15 cellular contexts compared by ENCODE assay signal in the genomic region with DNA sequence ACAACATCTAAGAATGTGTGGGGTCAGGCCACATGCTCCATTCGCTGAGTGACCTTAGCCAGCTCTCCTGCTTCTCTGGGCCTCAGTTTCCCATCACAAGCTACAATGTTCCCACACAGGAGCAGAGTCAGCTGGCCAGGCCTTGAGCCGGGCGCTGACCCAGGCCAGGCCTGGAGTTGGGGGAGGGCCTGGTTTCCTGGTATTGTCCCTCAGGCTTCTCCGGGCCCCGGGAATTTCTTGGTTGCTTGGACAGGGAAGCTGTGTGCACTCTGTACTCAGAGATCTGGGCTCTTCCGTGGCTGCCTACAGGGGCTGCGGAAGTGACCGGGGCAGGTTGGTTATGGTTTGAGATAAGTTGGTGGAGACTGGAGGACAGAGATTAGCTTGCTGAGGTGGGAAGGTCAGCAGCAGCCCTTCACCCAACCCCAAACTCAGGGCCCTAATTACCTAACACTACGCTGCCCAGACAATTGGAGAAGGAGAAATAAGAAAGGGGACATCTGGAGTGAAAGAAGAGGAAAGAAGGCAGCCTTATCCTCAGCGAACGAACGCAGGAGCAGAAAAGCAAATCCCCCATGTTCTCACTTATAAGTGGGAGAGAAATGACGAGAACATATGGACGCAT. TPM values are rescaled to one million over a fixed set of nuclear protein-coding genes. Genes with fewer than 3 reads are reported as not detected.
A peak's percentile ranks its signal among the peaks of the same experiment; 100 is the strongest.
DNase-seq lines count a peak whose midpoint lies in the region; ATAC-seq, FAIRE-seq and TF ChIP-seq lines count a peak whose summit lies in the region.
"Had no signal": no experiment of that assay in that cellular context is flagged by ENCODE, and none has a peak within 500 bp of the region (broad histone marks: within the 10 kb centered on the region; RNA-seq: fewer than 3 reads in every experiment).

No MANE protein-coding gene starts in this region.

- CTCF ChIA-PET in activated naive CD4-positive, alpha-beta T cell treated with anti-CD3 and anti-CD28 coated beads for 36 hours (lab: Charles Lee): interaction anchor here (1.5 kb wide), 1 partner anchor 100 kb away, joined by 4 read pairs; no protein-coding TSS in a partner anchor

- peaks cover 9% of the 10 kb centered on the region in 2 donors for H3K4me1 ChIP-seq in kidney (ENCODE audit: control insufficient read depth in 1 of 2, insufficient read depth in 1 of 2, low read depth in 1 of 2, low read length in 2 of 2)

- peak overlapping the region in 1 of 2 donors; percentile 38 for H3K9ac ChIP-seq in kidney (ENCODE audit: low read length in 2 of 2)

- no peaks in the 10 kb centered on the region for H3K36me3 ChIP-seq in kidney (ENCODE audit: control insufficient read depth in 1 of 2, insufficient read depth in 2 of 2, low read length in 2 of 2)

- no peak for DNase-seq in HTR-8/SVneo (ENCODE audit: insufficient read length, low spot score)
- peak; percentile 85 for DNase-seq in kidney
- DNase-seq in sciatic nerve (ENCODE audit: low spot score): no peak
- DNase-seq in activated naive CD4-positive, alpha-beta T cell treated with anti-CD3 and anti-CD28 coated beads for 36 hours: no peak
- no peak for DNase-seq in DMS79 treated with DMSO at 0.1 percent for 48 hours (lab: John Stamatoyannopoulos, UW)
- DNase-seq in omental fat pad (ENCODE audit: low spot score): no peak
- DNase-seq: DMS53, NCI-H1092, SIG-M5, small intestine had no signal

- intact Hi-C loops in dendritic cell treated with granulocyte-macrophage colony-stimulating factor and Interleukin-4, amounts not matched to agents 40 ng/mL and 50 ng/mL, for 4 days (cut with micrococcal nuclease): no loop called here
- intact Hi-C loops in kidney (cut with DNase I) (no loop called here), sciatic nerve (cut with DNase I) (no loop called here)
- intact Hi-C loops in activated naive CD4-positive, alpha-beta T cell treated with anti-CD3 and anti-CD28 coated beads for 36 hours (cut with micrococcal nuclease): no loop called here

- H3K4me3 ChIP-seq in kidney (ENCODE audit: low read length in 2 of 2): no peak overlapping the region
- H3K4me3 ChIP-seq: GM12878 had no signal

- peak overlapping the region; percentile 56 to 74 for H3K27ac ChIP-seq in kidney (ENCODE audit: low read depth in 2 of 2, low read length in 2 of 2)
- H3K27ac ChIP-seq: VCaP had no signal

- H3K36me3 Mint-ChIP-seq in dendritic cell treated with granulocyte-macrophage colony-stimulating factor and Interleukin-4, amounts not matched to agents 40 ng/mL and 50 ng/mL, for 4 days (ENCODE audit: low read depth): peaks cover 6% of the 10 kb centered on the region
- no peaks in the 10 kb centered on the region for H3K36me3 Mint-ChIP-seq in activated naive CD4-positive, alpha-beta T cell treated with anti-CD3 and anti-CD28 coated beads for 36 hours (ENCODE audit: low read depth)

- FAIRE-seq in HTR-8/SVneo (lab: Jason Lieb, UNC): peak; percentile 52
- FAIRE-seq in kidney (lab: Jason Lieb, UNC): no peak
- FAIRE-seq: GM12878, H1, small intestine had no signal

- H3K9me3 ChIP-seq in kidney (ENCODE audit: control insufficient read depth in 1 of 2, low read length in 2 of 2): no peaks in the 10 kb centered on the region

- peaks cover 14% of the 10 kb centered on the region for H3K4me1 Mint-ChIP-seq in dendritic cell treated with granulocyte-macrophage colony-stimulating factor and Interleukin-4, amounts not matched to agents 40 ng/mL and 50 ng/mL, for 4 days (ENCODE audit: low read depth)
- H3K4me1 Mint-ChIP-seq in activated naive CD4-positive, alpha-beta T cell treated with anti-CD3 and anti-CD28 coated beads for 36 hours (ENCODE audit: low read depth): no peaks in the 10 kb centered on the region

- no peaks in the 10 kb centered on the region for H3K9me3 Mint-ChIP-seq in dendritic cell treated with granulocyte-macrophage colony-stimulating factor and Interleukin-4, amounts not matched to agents 40 ng/mL and 50 ng/mL, for 4 days
- H3K9me3 Mint-ChIP-seq in activated naive CD4-positive, alpha-beta T cell treated with anti-CD3 and anti-CD28 coated beads for 36 hours: no peaks in the 10 kb centered on the region

- no peaks in the 10 kb centered on the region for H3K27me3 Mint-ChIP-seq in dendritic cell treated with granulocyte-macrophage colony-stimulating factor and Interleukin-4, amounts not matched to agents 40 ng/mL and 50 ng/mL, for 4 days
- H3K27me3 Mint-ChIP-seq in activated naive CD4-positive, alpha-beta T cell treated with anti-CD3 and anti-CD28 coated beads for 36 hours (ENCODE audit: low read depth): peaks cover 5% of the 10 kb centered on the region

- H3K27ac Mint-ChIP-seq in dendritic cell treated with granulocyte-macrophage colony-stimulating factor and Interleukin-4, amounts not matched to agents 40 ng/mL and 50 ng/mL, for 4 days: peak overlapping the region; percentile 1
- no peak overlapping the region for H3K27ac Mint-ChIP-seq in activated naive CD4-positive, alpha-beta T cell treated with anti-CD3 and anti-CD28 coated beads for 36 hours

- ATAC-seq in sciatic nerve (peak; percentile 20), GM18511 (IDR thresholded peaks at IDR 0.05; ENCODE audit: unreplicated experiment) (no peak), omental fat pad (ENCODE audit: low FRiP score) (no peak)
- ATAC-seq: GM12878 had no signal

- TF ChIP-seq CTCF in kidney (IDR thresholded peaks at IDR 0.05; ENCODE audit: borderline replicate concordance, extremely low read depth, insufficient read depth): no peak
- no peak for TF ChIP-seq CTCF in omental fat pad (IDR thresholded peaks at IDR 0.05)

- no peak overlapping the region for H3K4me3 Mint-ChIP-seq in dendritic cell treated with granulocyte-macrophage colony-stimulating factor and Interleukin-4, amounts not matched to agents 40 ng/mL and 50 ng/mL, for 4 days
- no peak overlapping the region for H3K4me3 Mint-ChIP-seq in activated naive CD4-positive, alpha-beta T cell treated with anti-CD3 and anti-CD28 coated beads for 36 hours

RNA-seq across cellular contexts. Expression of a gene that starts 6.3 kb away (rescaled TPM):
- total RNA-seq in kidney (611 TPM), sciatic nerve (70.3 TPM), omental fat pad (100 to 1,000 TPM in 1 of 4 donors, 10 to 100 TPM in 3; 72.0 to 200 (median 73.4) TPM)
- 44.6 TPM for polyA plus RNA-seq in kidney (ENCODE audit: insufficient read depth, low read depth, low replicate concordance)
- not detected for total RNA-seq in activated naive CD4-positive, alpha-beta T cell treated with anti-CD3 and anti-CD28 coated beads for 36 hours

Comparison
In these comparisons a context has a peak if more than half of its experiments do, and no peak if none do; other contexts are left out.
1. RNA of a gene that starts 6.3 kb away (total RNA-seq): 611 TPM in kidney (single experiment), 72.0 to 200 TPM in omental fat pad and 70.3 TPM in sciatic nerve (single experiment); not detected in activated naive CD4-positive, alpha-beta T cell treated with anti-CD3 and anti-CD28 coated beads for 36 hours; every median in the first group is over 10 times any median in the second.